In genomic region chr7:50069613-50070012, GRCh38 we compare ENCODE assay signal across 9 cellular contexts. TPM values are rescaled to one million over a fixed set of nuclear protein-coding genes. Genes with fewer than 3 reads are reported as not detected.
DNase-seq lines count a peak whose midpoint lies in the region; ATAC-seq lines count a peak whose summit lies in the region.
"Had no signal": no experiment of that assay in that cellular context is flagged by ENCODE, and none has a peak within 500 bp of the region (broad histone marks: within the 10 kb centered on the region; RNA-seq: fewer than 3 reads in every experiment).

No MANE protein-coding gene starts in this region.

- intact Hi-C loops in right cardiac atrium (cut with DNase I): no loop called here

- H3K9me3 ChIP-seq in CD8-positive, alpha-beta memory T cell (ENCODE audit: low read length): no peaks in the 10 kb centered on the region
- H3K9me3 ChIP-seq in right cardiac atrium (ENCODE audit: control insufficient read depth, low read length): peaks cover 2% of the 10 kb centered on the region

- CTCF ChIA-PET in CD8-positive, alpha-beta memory T cell (lab: Charles Lee): no interaction called here
- CTCF ChIA-PET in activated CD8-positive, alpha-beta T cell treated with anti-CD3 and anti-CD28 coated beads, Interleukin-2, amount 10 ng/mL, durations not matched to agents 7 days and 5 days (lab: Charles Lee): interaction anchor here (1.7 to 4.9 kb wide), 2 partner anchors 10 to 23 kb away, joined by 8 to 36 read pairs; partner anchors contain the start of gene ZPBP

- peak overlapping the region; percentile 33 to 97 (median 89) for H3K27ac Mint-ChIP-seq in CD8-positive, alpha-beta memory T cell
- H3K27ac Mint-ChIP-seq in activated CD8-positive, alpha-beta T cell treated with anti-CD3 and anti-CD28 coated beads, Interleukin-2, amount 10 ng/mL, durations not matched to agents 7 days and 5 days: peak overlapping the region; percentile 92
- peak overlapping the region; percentile 11 for H3K27ac Mint-ChIP-seq in stimulated activated effector memory CD8-positive, alpha-beta T cell treated with anti-CD3 and anti-CD28 coated beads, Interleukin-12 subunit alpha, Interleukin-12 subunit beta, amount 100 ng/mL, for 72 hours

- H3K36me3 ChIP-seq in CD8-positive, alpha-beta memory T cell (ENCODE audit: insufficient read depth, low read length): no peaks in the 10 kb centered on the region

- H3K4me1 Mint-ChIP-seq in CD8-positive, alpha-beta memory T cell: peaks cover 16 to 25% (median 22%) of the 10 kb centered on the region in 3 donors
- peaks cover 21% of the 10 kb centered on the region for H3K4me1 Mint-ChIP-seq in activated CD8-positive, alpha-beta T cell treated with anti-CD3 and anti-CD28 coated beads, Interleukin-2, amount 10 ng/mL, durations not matched to agents 7 days and 5 days (ENCODE audit: low read depth)
- H3K4me1 Mint-ChIP-seq in stimulated activated effector memory CD8-positive, alpha-beta T cell treated with anti-CD3 and anti-CD28 coated beads, Interleukin-12 subunit alpha, Interleukin-12 subunit beta, amount 100 ng/mL, for 72 hours: peaks cover 20% of the 10 kb centered on the region

- H3K4me3 ChIP-seq in CD8-positive, alpha-beta memory T cell (ENCODE audit: low read length): peak overlapping the region; percentile 47
- peak overlapping the region; percentile 68 for H3K4me3 ChIP-seq in right cardiac atrium (ENCODE audit: low read length)

- DNase-seq in CD8-positive, alpha-beta memory T cell: peak in 2 of 5 donors; percentile 21 to 38
- peak; percentile 57 for DNase-seq in activated CD8-positive, alpha-beta T cell treated with anti-CD3 and anti-CD28 coated beads, Interleukin-2, amount 10 ng/mL, durations not matched to agents 7 days and 5 days
- peak; percentile 28 to 75 (median 68) for DNase-seq in right cardiac atrium
- DNase-seq in stimulated activated effector memory CD8-positive, alpha-beta T cell treated with anti-CD3 and anti-CD28 coated beads, Interleukin-12 subunit alpha, Interleukin-12 subunit beta, amount 100 ng/mL, for 72 hours (ENCODE audit: low spot score in 2 of 2): no peak
- DNase-seq in superior temporal gyrus (ENCODE audit: extremely low spot score): no peak
- no peak for DNase-seq in OCI-M2 (lab: John Stamatoyannopoulos, UW; ENCODE audit: unreplicated experiment)
- DNase-seq: IMR-90 had no signal

- H3K27ac ChIP-seq in CD8-positive, alpha-beta memory T cell (ENCODE audit: low read depth, low read length): no peak overlapping the region
- H3K27ac ChIP-seq in right cardiac atrium (ENCODE audit: low read length): no peak overlapping the region

- H3K27me3 Mint-ChIP-seq in CD8-positive, alpha-beta memory T cell: peaks cover 5 to 17% of the 10 kb centered on the region in 2 donors
- peaks cover 7% of the 10 kb centered on the region for H3K27me3 Mint-ChIP-seq in activated CD8-positive, alpha-beta T cell treated with anti-CD3 and anti-CD28 coated beads, Interleukin-2, amount 10 ng/mL, durations not matched to agents 7 days and 5 days (ENCODE audit: low read depth)

- peaks cover 16 to 33% (median 29%) of the 10 kb centered on the region in 5 donors for H3K9me3 Mint-ChIP-seq in CD8-positive, alpha-beta memory T cell
- peaks cover 28% of the 10 kb centered on the region for H3K9me3 Mint-ChIP-seq in activated CD8-positive, alpha-beta T cell treated with anti-CD3 and anti-CD28 coated beads, Interleukin-2, amount 10 ng/mL, durations not matched to agents 7 days and 5 days (ENCODE audit: insufficient read depth)
- peaks cover 17% of the 10 kb centered on the region for H3K9me3 Mint-ChIP-seq in stimulated activated effector memory CD8-positive, alpha-beta T cell treated with anti-CD3 and anti-CD28 coated beads, Interleukin-12 subunit alpha, Interleukin-12 subunit beta, amount 100 ng/mL, for 72 hours

- 22% methylated on average over 8 of the region's 8 CpGs for WGBS in right cardiac atrium

- peaks cover 22% of the 10 kb centered on the region for H3K4me1 ChIP-seq in CD8-positive, alpha-beta memory T cell (ENCODE audit: insufficient read depth, low read length)
- H3K4me1 ChIP-seq in right cardiac atrium (ENCODE audit: control insufficient read depth, insufficient read depth, low read length): no peaks in the 10 kb centered on the region

- peaks cover 0 to 15% (median 12%) of the 10 kb centered on the region in 3 donors for H3K36me3 Mint-ChIP-seq in CD8-positive, alpha-beta memory T cell
- H3K36me3 Mint-ChIP-seq in activated CD8-positive, alpha-beta T cell treated with anti-CD3 and anti-CD28 coated beads, Interleukin-2, amount 10 ng/mL, durations not matched to agents 7 days and 5 days (ENCODE audit: low read depth): peaks cover 8% of the 10 kb centered on the region
- H3K36me3 Mint-ChIP-seq in stimulated activated effector memory CD8-positive, alpha-beta T cell treated with anti-CD3 and anti-CD28 coated beads, Interleukin-12 subunit alpha, Interleukin-12 subunit beta, amount 100 ng/mL, for 72 hours: no peaks in the 10 kb centered on the region

- no peaks in the 10 kb centered on the region for H3K27me3 ChIP-seq in CD8-positive, alpha-beta memory T cell (ENCODE audit: insufficient read depth, low read length, poor library complexity, severe bottlenecking)
- H3K27me3 ChIP-seq in right cardiac atrium (ENCODE audit: control insufficient read depth, insufficient read depth): no peaks in the 10 kb centered on the region

- H3K4me3 Mint-ChIP-seq in CD8-positive, alpha-beta memory T cell: peak overlapping the region; percentile 87 to 98 (median 90)
- H3K4me3 Mint-ChIP-seq in activated CD8-positive, alpha-beta T cell treated with anti-CD3 and anti-CD28 coated beads, Interleukin-2, amount 10 ng/mL, durations not matched to agents 7 days and 5 days: peak overlapping the region; percentile 83
- H3K4me3 Mint-ChIP-seq in stimulated activated effector memory CD8-positive, alpha-beta T cell treated with anti-CD3 and anti-CD28 coated beads, Interleukin-12 subunit alpha, Interleukin-12 subunit beta, amount 100 ng/mL, for 72 hours: peak overlapping the region; percentile 64

- POLR2A ChIA-PET in CD8-positive, alpha-beta memory T cell (lab: Charles Lee): interaction anchor here (1.8 kb wide), 1 partner anchor 23 kb away, joined by 6 read pairs; no protein-coding TSS in a partner anchor
- POLR2A ChIA-PET in activated CD8-positive, alpha-beta T cell treated with anti-CD3 and anti-CD28 coated beads, Interleukin-2, amount 10 ng/mL, durations not matched to agents 7 days and 5 days (lab: Charles Lee): interaction anchor here (1.0 kb wide), 1 partner anchor 16 kb away, joined by 3 read pairs; no protein-coding TSS in a partner anchor

- ATAC-seq in GM19468 (IDR thresholded peaks at IDR 0.05; ENCODE audit: extremely low read depth, unreplicated experiment) (peak; percentile 30), HG03558 (IDR thresholded peaks at IDR 0.05; ENCODE audit: extremely low read depth, unreplicated experiment) (peak; percentile 66), right cardiac atrium (peak; percentile 91 to 93)
- ATAC-seq in activated CD8-positive, alpha-beta T cell treated with anti-CD3 and anti-CD28 coated beads, Interleukin-2, amount 10 ng/mL, durations not matched to agents 7 days and 5 days: peak; percentile 83
- ATAC-seq in stimulated activated effector memory CD8-positive, alpha-beta T cell treated with anti-CD3 and anti-CD28 coated beads, Interleukin-12 subunit alpha, Interleukin-12 subunit beta, amount 100 ng/mL, for 72 hours: peak; percentile 49

RNA-seq across cellular contexts. Expression of gene ZPBP, which starts 23.4 kb away (rescaled TPM):
- total RNA-seq in CD8-positive, alpha-beta memory T cell: under 1 TPM in 1 of 2 experiments, not detected in 1; 0.22 TPM
- not detected for polyA plus RNA-seq in CD8-positive, alpha-beta memory T cell
- total RNA-seq in activated CD8-positive, alpha-beta T cell treated with anti-CD3 and anti-CD28 coated beads, Interleukin-2, amount 10 ng/mL, durations not matched to agents 7 days and 5 days: not detected
- total RNA-seq in right cardiac atrium: not detected
- polyA plus RNA-seq in right cardiac atrium: not detected
- total RNA-seq: IMR-90 had no signal
- polyA plus RNA-seq: IMR-90 had no signal

Comparison
In these comparisons a context has a peak if more than half of its experiments do, and no peak if none do; other contexts are left out.
1. DNase-seq: peak in activated CD8-positive, alpha-beta T cell treated with anti-CD3 and anti-CD28 coated beads, Interleukin-2, amount 10 ng/mL, durations not matched to agents 7 days and 5 days (single experiment) and right cardiac atrium (3 of 3); none in stimulated activated effector memory CD8-positive, alpha-beta T cell treated with anti-CD3 and anti-CD28 coated beads, Interleukin-12 subunit alpha, Interleukin-12 subunit beta, amount 100 ng/mL, for 72 hours (0 of 2), superior temporal gyrus (single experiment) and OCI-M2 (single experiment).
2. H3K27ac Mint-ChIP-seq: peak in every context shown above with its lines; median percentile 92 in activated CD8-positive, alpha-beta T cell treated with anti-CD3 and anti-CD28 coated beads, Interleukin-2, amount 10 ng/mL, durations not matched to agents 7 days and 5 days; 89 in CD8-positive, alpha-beta memory T cell; 11 in stimulated activated effector memory CD8-positive, alpha-beta T cell treated with anti-CD3 and anti-CD28 coated beads, Interleukin-12 subunit alpha, Interleukin-12 subunit beta, amount 100 ng/mL, for 72 hours.
3. ATAC-seq: peak in every context shown above with its lines; median percentile 92 in right cardiac atrium; 83 in activated CD8-positive, alpha-beta T cell treated with anti-CD3 and anti-CD28 coated beads, Interleukin-2, amount 10 ng/mL, durations not matched to agents 7 days and 5 days; 66 in HG03558; 49 in stimulated activated effector memory CD8-positive, alpha-beta T cell treated with anti-CD3 and anti-CD28 coated beads, Interleukin-12 subunit alpha, Interleukin-12 subunit beta, amount 100 ng/mL, for 72 hours; 30 in GM19468.
4. Peak in every context shown above with its lines, with median percentiles within 50 percentile points of each other: H3K4me3 Mint-ChIP-seq.